7 cellular contexts compared by ENCODE assay signal in the genomic region with DNA sequence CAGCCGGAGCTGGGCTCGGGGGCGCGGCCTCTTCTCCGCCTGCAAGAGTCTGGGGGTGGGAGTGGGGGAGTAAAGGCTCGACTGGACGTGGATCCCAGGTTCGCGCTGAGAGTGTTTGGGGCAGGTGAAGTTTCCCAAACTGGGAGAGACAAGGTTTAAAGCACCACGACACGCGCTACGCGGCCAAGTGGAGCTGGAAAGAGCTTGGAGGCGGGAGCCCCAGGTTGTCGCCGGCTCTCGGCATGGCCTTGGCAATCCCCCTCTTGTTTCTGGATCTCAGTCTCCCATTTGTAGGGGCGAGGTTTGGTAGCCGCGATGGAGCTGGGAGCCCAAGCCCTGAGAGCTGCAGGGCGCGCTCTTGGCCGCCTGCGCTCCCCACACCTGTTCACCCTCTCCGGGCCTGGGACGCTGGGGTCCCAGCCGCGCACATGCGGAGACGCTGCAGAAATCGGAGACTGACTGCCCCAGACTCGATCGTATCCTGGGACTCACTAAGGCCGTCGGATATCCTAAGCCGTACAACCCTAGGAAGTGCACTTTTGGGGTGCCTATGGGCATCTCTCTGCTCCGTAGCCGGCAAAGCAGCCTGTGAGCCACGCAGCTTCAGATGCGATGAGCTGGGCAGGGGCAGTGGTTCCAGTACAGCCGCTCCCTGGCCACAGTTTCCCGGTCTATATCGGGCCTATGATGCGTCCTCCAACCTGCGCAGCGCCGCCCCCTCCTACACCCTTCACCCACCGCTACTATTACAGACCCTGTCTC. TPM values are rescaled to one million over a fixed set of nuclear protein-coding genes. Genes with fewer than 3 reads are reported as not detected.
DNase-seq lines count a peak whose midpoint lies in the region; ATAC-seq, FAIRE-seq and TF ChIP-seq lines count a peak whose summit lies in the region.

No MANE protein-coding gene starts in this region.

- H3K9me3 ChIP-seq in OCI-LY3 (ENCODE audit: insufficient read depth, low read length) (no peaks in the 10 kb centered on the region), duodenal mucosa (ENCODE audit: control insufficient read depth in 1 of 2, low read length in 2 of 2) (no peaks in the 10 kb centered on the region)

- DNase-seq in GM19239 (ENCODE audit: insufficient read length, low spot score) (peak; percentile 30), mesothelial cell of epicardium (ENCODE audit: low spot score in 2 of 2, unreplicated experiment in 2 of 2) (no peak), ureter (ENCODE audit: low spot score) (peak; percentile 48), NCI-H2227 treated with DMSO at 0.1 percent for 48 hours (lab: John Stamatoyannopoulos, UW) (no peak)

- no peaks in the 10 kb centered on the region for H3K79me2 ChIP-seq in OCI-LY3 (ENCODE audit: low read length)

- no peak overlapping the region for H2AFZ ChIP-seq in OCI-LY3 (ENCODE audit: low read depth, low read length)

- peaks cover 15% of the 10 kb centered on the region for H3K4me1 Mint-ChIP-seq in mesothelial cell of epicardium

- H3K27ac ChIP-seq in OCI-LY3 (ENCODE audit: low read length) (no peak overlapping the region), duodenal mucosa (ENCODE audit: low read depth, low read length) (no peak overlapping the region)

- H3K4me3 Mint-ChIP-seq in mesothelial cell of epicardium, result peak overlapping the region; percentile 67

- no peaks in the 10 kb centered on the region for H3K9me3 Mint-ChIP-seq in mesothelial cell of epicardium

- no peak for FAIRE-seq in GM19239 (lab: Jason Lieb, UNC)

- TF ChIP-seq CTCF in OCI-LY3 (IDR thresholded peaks at IDR 0.05; ENCODE audit: low read depth, low read length) (no peak), mesothelial cell of epicardium (IDR thresholded peaks at IDR 0.05; ENCODE audit: unreplicated experiment) (no peak)

- no peaks in the 10 kb centered on the region for H3K36me3 Mint-ChIP-seq in mesothelial cell of epicardium

- no peak overlapping the region for H3K27ac Mint-ChIP-seq in mesothelial cell of epicardium

- H3K36me3 ChIP-seq in OCI-LY3 (replicated peaks; ENCODE audit: low read depth, low read length) (no peaks in the 10 kb centered on the region), duodenal mucosa (ENCODE audit: control insufficient read depth in 1 of 2, insufficient read depth in 2 of 2, low read length in 2 of 2) (no peaks in the 10 kb centered on the region)

- H4K20me1 ChIP-seq in OCI-LY3 (ENCODE audit: insufficient read depth, low read length), result no peaks in the 10 kb centered on the region

- no peak for ATAC-seq in GM21447 (IDR thresholded peaks at IDR 0.05; ENCODE audit: unreplicated experiment)

- H3K4me3 ChIP-seq in OCI-LY3 (ENCODE audit: low read length) (peak overlapping the region; percentile 89), duodenal mucosa (ENCODE audit: low read depth in 1 of 2, low read length in 2 of 2) (peak overlapping the region; percentile 60 to 72)

- peaks cover 31% of the 10 kb centered on the region for H3K27me3 Mint-ChIP-seq in mesothelial cell of epicardium (ENCODE audit: low read depth)

- H3K27me3 ChIP-seq in OCI-LY3 (ENCODE audit: low read depth, low read length), result peaks cover 67% of the 10 kb centered on the region
- peaks cover 28 to 53% of the 10 kb centered on the region in 2 donors for H3K27me3 ChIP-seq in duodenal mucosa (ENCODE audit: control insufficient read depth in 1 of 2, insufficient read depth in 2 of 2, low read length in 2 of 2)

- H3K4me1 ChIP-seq in OCI-LY3 (ENCODE audit: low read length) (peaks cover 7% of the 10 kb centered on the region), duodenal mucosa (ENCODE audit: control insufficient read depth in 1 of 2, insufficient read depth in 2 of 2, low read length in 2 of 2) (peaks cover 16 to 20% of the 10 kb centered on the region in 2 donors)

- peak overlapping the region; percentile 51; the same call in 1 of the 2 replicates for H3K9ac ChIP-seq in OCI-LY3 (ENCODE audit: low read length)
- H3K9ac ChIP-seq in duodenal mucosa (ENCODE audit: low read depth in 1 of 2, low read length in 2 of 2), result peak overlapping the region; percentile 18 to 38

- peak overlapping the region; percentile 82 for H3K4me2 ChIP-seq in OCI-LY3 (ENCODE audit: low read length)

RNA-seq across cellular contexts. Expression of gene TMOD1, which starts 0.9 kb away (rescaled TPM):
- total RNA-seq in mesothelial cell of epicardium (0.49 to 0.66 TPM (median 0.59 TPM) in 3 replicates), ureter (29.3 TPM)

Comparison
In these comparisons a context has a peak if more than half of its experiments do, and no peak if none do; other contexts are left out.
1. DNase-seq: peak in GM19239 (single experiment) and ureter (single experiment); none in mesothelial cell of epicardium (0 of 2) and NCI-H2227 treated with DMSO at 0.1 percent for 48 hours (single experiment).
2. RNA of gene TMOD1, which starts 0.9 kb away (total RNA-seq): 29.3 TPM in ureter (single experiment); 0.49 to 0.66 TPM in mesothelial cell of epicardium; every median in the first group is over 10 times any median in the second.